11 cellular contexts compared by ENCODE assay signal in the genomic region with DNA sequence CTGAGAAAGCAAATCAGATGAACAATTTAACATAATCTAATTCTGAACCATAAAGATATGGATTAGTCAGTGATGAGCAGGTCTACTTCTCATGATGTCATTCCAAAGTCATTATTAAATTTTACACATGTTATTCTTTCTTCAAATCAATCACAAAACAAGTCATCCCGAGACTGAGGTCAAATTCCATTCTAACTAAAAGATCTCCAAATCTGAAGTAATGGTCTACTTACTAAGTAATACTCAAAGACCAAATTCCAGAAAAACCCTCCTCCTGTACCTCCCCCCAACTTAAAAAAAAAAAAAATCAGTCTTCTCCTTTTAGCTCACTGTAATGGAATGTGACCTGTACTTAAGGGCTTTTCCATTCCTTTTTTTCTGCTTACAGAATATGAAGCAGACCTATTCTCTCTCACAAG. TPM values are rescaled to one million over a fixed set of nuclear protein-coding genes. Genes with fewer than 3 reads are reported as not detected.
DNase-seq lines count a peak whose midpoint lies in the region; ATAC-seq and TF ChIP-seq lines count a peak whose summit lies in the region.
"Had no signal": no experiment of that assay in that cellular context is flagged by ENCODE, and none has a peak within 500 bp of the region (broad histone marks: within the 10 kb centered on the region; RNA-seq: fewer than 3 reads in every experiment).

No MANE protein-coding gene starts in this region.

- H3K9me3 ChIP-seq in osteoblast (ENCODE audit: low read depth, low read length), result no peaks in the 10 kb centered on the region

- peaks cover 66% of the 10 kb centered on the region for H3K79me2 ChIP-seq in osteoblast (ENCODE audit: insufficient read depth, low read length)

- DNase-seq in Daoy (ENCODE audit: low read depth) (peak; percentile 69), NCI-H226 (peak; percentile 87), endothelial cell (ENCODE audit: low spot score) (no peak), osteoblast (ENCODE audit: insufficient read length, low spot score, missing footprints) (peak; percentile 34), NCI-H187 treated with DMSO at 0.1 percent for 48 hours (lab: John Stamatoyannopoulos, UW) (no peak)
- DNase-seq: activated CD8-positive, alpha-beta T cell treated with anti-CD3 and anti-CD28 coated beads for 36 hours; NCI-H2107; nucleus accumbens had no signal

- TF ChIP-seq CTCF in endothelial cell (IDR thresholded peaks at IDR 0.05; ENCODE audit: unreplicated experiment), result no peak
- TF ChIP-seq CTCF in osteoblast (IDR thresholded peaks at IDR 0.05; ENCODE audit: extremely low read depth, low read depth, low read length), result no peak

- H3K4me3 Mint-ChIP-seq in endothelial cell (ENCODE audit: unreplicated experiment), result peak overlapping the region; percentile 52
- H3K4me3 Mint-ChIP-seq: activated CD8-positive, alpha-beta T cell treated with anti-CD3 and anti-CD28 coated beads for 36 hours had no signal

- no peaks in the 10 kb centered on the region for H3K36me3 Mint-ChIP-seq in endothelial cell (ENCODE audit: low read depth, unreplicated experiment)

- peak overlapping the region; percentile 83 for H3K27ac ChIP-seq in osteoblast (ENCODE audit: low read depth, low read length)

- no peaks in the 10 kb centered on the region for H3K9me3 Mint-ChIP-seq in endothelial cell (ENCODE audit: unreplicated experiment)
- H3K9me3 Mint-ChIP-seq: activated CD8-positive, alpha-beta T cell treated with anti-CD3 and anti-CD28 coated beads for 36 hours had no signal

- H3K4me2 ChIP-seq in osteoblast (ENCODE audit: insufficient read depth, low read length), result peak overlapping the region; percentile 37

- H3K27ac Mint-ChIP-seq in endothelial cell (ENCODE audit: unreplicated experiment), result peak overlapping the region; percentile 10
- H3K27ac Mint-ChIP-seq: activated CD8-positive, alpha-beta T cell treated with anti-CD3 and anti-CD28 coated beads for 36 hours had no signal

- no peaks in the 10 kb centered on the region for H3K36me3 ChIP-seq in osteoblast (ENCODE audit: insufficient read depth, low read length)

- no peaks in the 10 kb centered on the region for H3K27me3 ChIP-seq in osteoblast (ENCODE audit: insufficient read depth, low read length)

- peaks cover 47% of the 10 kb centered on the region for H3K4me1 ChIP-seq in osteoblast (ENCODE audit: insufficient read depth, low read length)

- ATAC-seq in GM21381 (IDR thresholded peaks at IDR 0.05; ENCODE audit: unreplicated experiment) (no peak), HG03469 (IDR thresholded peaks at IDR 0.05; ENCODE audit: unreplicated experiment) (no peak), GM18519 (IDR thresholded peaks at IDR 0.05; ENCODE audit: low FRiP score, unreplicated experiment) (no peak)
- ATAC-seq: activated CD8-positive, alpha-beta T cell treated with anti-CD3 and anti-CD28 coated beads for 36 hours had no signal

- peaks cover 5% of the 10 kb centered on the region for H3K27me3 Mint-ChIP-seq in endothelial cell (ENCODE audit: unreplicated experiment)
- H3K27me3 Mint-ChIP-seq: activated CD8-positive, alpha-beta T cell treated with anti-CD3 and anti-CD28 coated beads for 36 hours had no signal

- H3K4me3 ChIP-seq in osteoblast (ENCODE audit: insufficient read depth, low read length), result no peak overlapping the region

- H2AFZ ChIP-seq in osteoblast (ENCODE audit: low read length), result no peak overlapping the region

- H3K4me1 Mint-ChIP-seq in endothelial cell (ENCODE audit: unreplicated experiment), result peaks cover 40% of the 10 kb centered on the region

- H4K20me1 ChIP-seq in osteoblast (ENCODE audit: insufficient read depth, low read length), result no peaks in the 10 kb centered on the region

RNA-seq across cellular contexts. Expression of a gene that starts 4.7 kb away (rescaled TPM):
- 144 and 162 TPM in 2 replicates for total RNA-seq in Daoy (2014; rRNA removed; shearing (Covaris generic))
- 86.2 TPM for total RNA-seq in endothelial cell (ENCODE audit: unreplicated experiment)
- 58.3 and 65.9 TPM in 2 replicates for total RNA-seq in osteoblast

RNA-seq across cellular contexts. Expression of a gene that starts 48.2 kb away (rescaled TPM):
- total RNA-seq in Daoy (2014; rRNA removed; shearing (Covaris generic)), result 68.9 and 81.9 TPM in 2 replicates
- total RNA-seq in endothelial cell (ENCODE audit: unreplicated experiment), result 22.6 TPM
- total RNA-seq in osteoblast, result 1.8 and 2.5 TPM in 2 replicates

Comparison
In these comparisons a context has a peak if more than half of its experiments do, and no peak if none do; other contexts are left out.
1. DNase-seq: peak in Daoy (single experiment), NCI-H226 (single experiment) and osteoblast (single experiment); none in endothelial cell (single experiment) and NCI-H187 treated with DMSO at 0.1 percent for 48 hours (single experiment).